ENCODE assay signal across 1 cellular context in the genomic region with DNA sequence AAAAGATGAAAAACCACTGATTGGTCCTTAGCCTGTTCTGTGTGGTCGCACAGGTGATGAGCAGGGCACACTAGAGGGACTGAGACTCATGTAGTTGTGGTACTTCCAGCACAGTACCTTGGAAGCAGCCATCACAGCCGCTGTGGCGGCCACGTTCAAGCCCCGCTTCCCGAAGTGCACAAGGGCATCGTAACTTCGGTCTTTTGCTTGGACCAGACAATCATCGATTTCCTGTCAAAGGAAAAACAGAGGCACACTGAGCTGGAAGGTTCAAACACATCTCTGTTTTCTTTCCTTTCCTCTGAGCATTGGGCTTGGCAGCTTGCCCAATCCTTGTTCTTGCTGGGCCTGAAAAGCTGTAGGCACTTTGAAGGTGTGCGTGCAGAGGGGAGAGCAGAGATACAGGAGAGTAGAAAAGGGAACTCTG.
TF ChIP-seq lines count a peak whose summit lies in the region.

No MANE protein-coding gene starts in this region.

TF ChIP-seq in HepG2, 621 proteins besides CTCF, POLR2A, EP300 and RAD21 (continued from another document and continues in another):
- TF ChIP-seq, protein P1, sequence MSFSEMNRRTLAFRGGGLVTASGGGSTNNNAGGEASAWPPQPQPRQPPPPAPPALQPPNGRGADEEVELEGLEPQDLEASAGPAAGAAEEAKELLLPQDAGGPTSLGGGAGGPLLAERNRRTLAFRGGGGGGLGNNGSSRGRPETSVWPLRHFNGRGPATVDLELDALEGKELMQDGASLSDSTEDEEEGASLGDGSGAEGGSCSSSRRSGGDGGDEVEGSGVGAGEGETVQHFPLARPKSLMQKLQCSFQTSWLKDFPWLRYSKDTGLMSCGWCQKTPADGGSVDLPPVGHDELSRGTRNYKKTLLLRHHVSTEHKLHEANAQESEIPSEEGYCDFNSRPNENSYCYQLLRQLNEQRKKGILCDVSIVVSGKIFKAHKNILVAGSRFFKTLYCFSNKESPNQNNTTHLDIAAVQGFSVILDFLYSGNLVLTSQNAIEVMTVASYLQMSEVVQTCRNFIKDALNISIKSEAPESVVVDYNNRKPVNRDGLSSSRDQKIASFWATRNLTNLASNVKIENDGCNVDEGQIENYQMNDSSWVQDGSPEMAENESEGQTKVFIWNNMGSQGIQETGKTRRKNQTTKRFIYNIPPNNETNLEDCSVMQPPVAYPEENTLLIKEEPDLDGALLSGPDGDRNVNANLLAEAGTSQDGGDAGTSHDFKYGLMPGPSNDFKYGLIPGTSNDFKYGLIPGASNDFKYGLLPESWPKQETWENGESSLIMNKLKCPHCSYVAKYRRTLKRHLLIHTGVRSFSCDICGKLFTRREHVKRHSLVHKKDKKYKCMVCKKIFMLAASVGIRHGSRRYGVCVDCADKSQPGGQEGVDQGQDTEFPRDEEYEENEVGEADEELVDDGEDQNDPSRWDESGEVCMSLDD (CRISPR knock-in tag; IDR thresholded peaks at IDR 0.05; ENCODE audit: borderline replicate concordance) = no peak
- TF ChIP-seq SP4 (CRISPR knock-in tag; IDR thresholded peaks at IDR 0.05) (no peak), PHF8 (CRISPR knock-in tag; IDR thresholded peaks at IDR 0.05) (no peak; the same call in 1 of the 2 replicates), DNMT3B (CRISPR knock-in tag; conservative IDR thresholded peaks at IDR 0.05) (no peak), HMG20B (CRISPR knock-in tag; conservative IDR thresholded peaks at IDR 0.05) (0 out of 2 replicates have a peak, but pooled peaks have one; percentile 15), ELF4 (CRISPR knock-in tag; IDR thresholded peaks at IDR 0.05; ENCODE audit: borderline replicate concordance) (no peak), ZNF160 (CRISPR knock-in tag; IDR thresholded peaks at IDR 0.05) (no peak), KMT2A (CRISPR knock-in tag; IDR thresholded peaks at IDR 0.05) (no peak), ONECUT2 (CRISPR knock-in tag; IDR thresholded peaks at IDR 0.05) (peak; percentile 98), NR2F6 (IDR thresholded peaks at IDR 0.05) (0 out of 2 replicates have a peak, but pooled peaks have one; percentile 42), NR2F6 (CRISPR knock-in tag; IDR thresholded peaks at IDR 0.05) (peak; percentile 61), TGIF2 (CRISPR knock-in tag; IDR thresholded peaks at IDR 0.05) (no peak), IRF2 (CRISPR knock-in tag; IDR thresholded peaks at IDR 0.05) (peak; percentile 83), ZNF333 (CRISPR knock-in tag; IDR thresholded peaks at IDR 0.05; ENCODE audit: borderline replicate concordance) (no peak), ZNF367 (CRISPR knock-in tag; IDR thresholded peaks at IDR 0.05; ENCODE audit: borderline replicate concordance) (no peak), SMAD1 (CRISPR knock-in tag; IDR thresholded peaks at IDR 0.05; ENCODE audit: borderline replicate concordance, low read depth) (no peak), ZBTB21 (CRISPR knock-in tag; IDR thresholded peaks at IDR 0.05) (no peak), JUNB (CRISPR knock-in tag; IDR thresholded peaks at IDR 0.05; ENCODE audit: borderline replicate concordance) (no peak), NR1H2 (CRISPR knock-in tag; IDR thresholded peaks at IDR 0.05; ENCODE audit: borderline replicate concordance, low read depth) (no peak), KLF16 (CRISPR knock-in tag; IDR thresholded peaks at IDR 0.05) (no peak; a peak in 1 of 4 replicates), ZNF251 (CRISPR knock-in tag; IDR thresholded peaks at IDR 0.05) (no peak), JARID2 (CRISPR knock-in tag; IDR thresholded peaks at IDR 0.05; ENCODE audit: insufficient replicate concordance) (no peak), ATM (IDR thresholded peaks at IDR 0.05; ENCODE audit: borderline replicate concordance) (no peak), FOXP1 (IDR thresholded peaks at IDR 0.05) (no peak), FOXP1 (CRISPR knock-in tag; IDR thresholded peaks at IDR 0.05) (peak; percentile 66), SNRNP70 (IDR thresholded peaks at IDR 0.05; ENCODE audit: low read depth, low read length) (no peak), RXRB (CRISPR knock-in tag; IDR thresholded peaks at IDR 0.05; ENCODE audit: borderline replicate concordance) (peak; percentile 60; the same call in 1 of the 2 replicates), MLLT10 (CRISPR knock-in tag; IDR thresholded peaks at IDR 0.05) (no peak), SOX5 (CRISPR knock-in tag; IDR thresholded peaks at IDR 0.05; ENCODE audit: borderline replicate concordance) (peak; percentile 86), ZNF572 (CRISPR knock-in tag; IDR thresholded peaks at IDR 0.05) (no peak), RNF2 (conservative IDR thresholded peaks at IDR 0.05; ENCODE audit: low read depth) (peak; percentile 55; the same call in 1 of the 2 replicates)
- TF ChIP-seq, protein P2, sequence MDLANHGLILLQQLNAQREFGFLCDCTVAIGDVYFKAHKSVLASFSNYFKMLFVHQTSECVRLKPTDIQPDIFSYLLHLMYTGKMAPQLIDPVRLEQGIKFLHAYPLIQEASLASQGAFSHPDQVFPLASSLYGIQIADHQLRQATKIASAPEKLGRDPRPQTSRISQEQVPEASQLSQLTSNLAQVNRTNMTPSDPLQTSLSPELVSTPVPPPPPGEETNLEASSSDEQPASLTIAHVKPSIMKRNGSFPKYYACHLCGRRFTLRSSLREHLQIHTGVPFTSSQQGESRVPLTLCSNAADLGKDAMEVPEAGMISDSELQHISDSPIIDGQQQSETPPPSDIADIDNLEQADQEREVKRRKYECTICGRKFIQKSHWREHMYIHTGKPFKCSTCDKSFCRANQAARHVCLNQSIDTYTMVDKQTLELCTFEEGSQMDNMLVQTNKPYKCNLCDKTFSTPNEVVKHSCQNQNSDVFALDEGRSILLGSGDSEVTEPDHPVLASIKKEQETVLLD (CRISPR knock-in tag; IDR thresholded peaks at IDR 0.05; ENCODE audit: low read depth) = no peak
- TF ChIP-seq, protein P3, sequence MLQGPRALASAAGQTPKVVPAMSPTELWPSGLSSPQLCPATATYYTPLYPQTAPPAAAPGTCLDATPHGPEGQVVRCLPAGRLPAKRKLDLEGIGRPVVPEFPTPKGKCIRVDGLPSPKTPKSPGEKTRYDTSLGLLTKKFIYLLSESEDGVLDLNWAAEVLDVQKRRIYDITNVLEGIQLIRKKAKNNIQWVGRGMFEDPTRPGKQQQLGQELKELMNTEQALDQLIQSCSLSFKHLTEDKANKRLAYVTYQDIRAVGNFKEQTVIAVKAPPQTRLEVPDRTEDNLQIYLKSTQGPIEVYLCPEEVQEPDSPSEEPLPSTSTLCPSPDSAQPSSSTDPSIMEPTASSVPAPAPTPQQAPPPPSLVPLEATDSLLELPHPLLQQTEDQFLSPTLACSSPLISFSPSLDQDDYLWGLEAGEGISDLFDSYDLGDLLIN (CRISPR knock-in tag; IDR thresholded peaks at IDR 0.05; ENCODE audit: borderline replicate concordance) = no peak
- TF ChIP-seq, protein P4, sequence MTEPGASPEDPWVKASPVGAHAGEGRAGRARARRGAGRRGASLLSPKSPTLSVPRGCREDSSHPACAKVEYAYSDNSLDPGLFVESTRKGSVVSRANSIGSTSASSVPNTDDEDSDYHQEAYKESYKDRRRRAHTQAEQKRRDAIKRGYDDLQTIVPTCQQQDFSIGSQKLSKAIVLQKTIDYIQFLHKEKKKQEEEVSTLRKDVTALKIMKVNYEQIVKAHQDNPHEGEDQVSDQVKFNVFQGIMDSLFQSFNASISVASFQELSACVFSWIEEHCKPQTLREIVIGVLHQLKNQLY (CRISPR knock-in tag; IDR thresholded peaks at IDR 0.05) = no peak
- TF ChIP-seq, protein P5, sequence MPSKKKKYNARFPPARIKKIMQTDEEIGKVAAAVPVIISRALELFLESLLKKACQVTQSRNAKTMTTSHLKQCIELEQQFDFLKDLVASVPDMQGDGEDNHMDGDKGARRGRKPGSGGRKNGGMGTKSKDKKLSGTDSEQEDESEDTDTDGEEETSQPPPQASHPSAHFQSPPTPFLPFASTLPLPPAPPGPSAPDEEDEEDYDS (CRISPR knock-in tag; IDR thresholded peaks at IDR 0.05) = 0 out of 2 replicates have a peak, but pooled peaks have one; percentile 56
- TF ChIP-seq, protein P6, sequence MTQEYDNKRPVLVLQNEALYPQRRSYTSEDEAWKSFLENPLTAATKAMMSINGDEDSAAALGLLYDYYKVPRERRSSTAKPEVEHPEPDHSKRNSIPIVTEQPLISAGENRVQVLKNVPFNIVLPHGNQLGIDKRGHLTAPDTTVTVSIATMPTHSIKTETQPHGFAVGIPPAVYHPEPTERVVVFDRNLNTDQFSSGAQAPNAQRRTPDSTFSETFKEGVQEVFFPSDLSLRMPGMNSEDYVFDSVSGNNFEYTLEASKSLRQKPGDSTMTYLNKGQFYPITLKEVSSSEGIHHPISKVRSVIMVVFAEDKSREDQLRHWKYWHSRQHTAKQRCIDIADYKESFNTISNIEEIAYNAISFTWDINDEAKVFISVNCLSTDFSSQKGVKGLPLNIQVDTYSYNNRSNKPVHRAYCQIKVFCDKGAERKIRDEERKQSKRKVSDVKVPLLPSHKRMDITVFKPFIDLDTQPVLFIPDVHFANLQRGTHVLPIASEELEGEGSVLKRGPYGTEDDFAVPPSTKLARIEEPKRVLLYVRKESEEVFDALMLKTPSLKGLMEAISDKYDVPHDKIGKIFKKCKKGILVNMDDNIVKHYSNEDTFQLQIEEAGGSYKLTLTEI (CRISPR knock-in tag; conservative IDR thresholded peaks at IDR 0.05) = no peak
- TF ChIP-seq, protein P7, sequence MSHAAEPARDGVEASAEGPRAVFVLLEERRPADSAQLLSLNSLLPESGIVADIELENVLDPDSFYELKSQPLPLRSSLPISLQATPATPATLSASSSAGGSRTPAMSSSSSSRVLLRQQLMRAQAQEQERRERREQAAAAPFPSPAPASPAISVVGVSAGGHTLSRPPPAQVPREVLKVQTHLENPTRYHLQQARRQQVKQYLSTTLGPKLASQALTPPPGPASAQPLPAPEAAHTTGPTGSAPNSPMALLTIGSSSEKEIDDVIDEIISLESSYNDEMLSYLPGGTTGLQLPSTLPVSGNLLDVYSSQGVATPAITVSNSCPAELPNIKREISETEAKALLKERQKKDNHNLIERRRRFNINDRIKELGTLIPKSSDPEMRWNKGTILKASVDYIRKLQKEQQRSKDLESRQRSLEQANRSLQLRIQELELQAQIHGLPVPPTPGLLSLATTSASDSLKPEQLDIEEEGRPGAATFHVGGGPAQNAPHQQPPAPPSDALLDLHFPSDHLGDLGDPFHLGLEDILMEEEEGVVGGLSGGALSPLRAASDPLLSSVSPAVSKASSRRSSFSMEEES (CRISPR knock-in tag; IDR thresholded peaks at IDR 0.05) = no peak
- TF ChIP-seq, protein P8, sequence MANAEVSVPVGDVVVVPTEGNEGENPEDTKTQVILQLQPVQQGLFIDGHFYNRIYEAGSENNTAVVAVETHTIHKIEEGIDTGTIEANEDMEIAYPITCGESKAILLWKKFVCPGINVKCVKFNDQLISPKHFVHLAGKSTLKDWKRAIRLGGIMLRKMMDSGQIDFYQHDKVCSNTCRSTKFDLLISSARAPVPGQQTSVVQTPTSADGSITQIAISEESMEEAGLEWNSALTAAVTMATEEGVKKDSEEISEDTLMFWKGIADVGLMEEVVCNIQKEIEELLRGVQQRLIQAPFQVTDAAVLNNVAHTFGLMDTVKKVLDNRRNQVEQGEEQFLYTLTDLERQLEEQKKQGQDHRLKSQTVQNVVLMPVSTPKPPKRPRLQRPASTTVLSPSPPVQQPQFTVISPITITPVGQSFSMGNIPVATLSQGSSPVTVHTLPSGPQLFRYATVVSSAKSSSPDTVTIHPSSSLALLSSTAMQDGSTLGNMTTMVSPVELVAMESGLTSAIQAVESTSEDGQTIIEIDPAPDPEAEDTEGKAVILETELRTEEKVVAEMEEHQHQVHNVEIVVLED (CRISPR knock-in tag; IDR thresholded peaks at IDR 0.05; ENCODE audit: borderline replicate concordance) = peak; percentile 63; the same call in 1 of the 2 replicates
- TF ChIP-seq, protein P9, sequence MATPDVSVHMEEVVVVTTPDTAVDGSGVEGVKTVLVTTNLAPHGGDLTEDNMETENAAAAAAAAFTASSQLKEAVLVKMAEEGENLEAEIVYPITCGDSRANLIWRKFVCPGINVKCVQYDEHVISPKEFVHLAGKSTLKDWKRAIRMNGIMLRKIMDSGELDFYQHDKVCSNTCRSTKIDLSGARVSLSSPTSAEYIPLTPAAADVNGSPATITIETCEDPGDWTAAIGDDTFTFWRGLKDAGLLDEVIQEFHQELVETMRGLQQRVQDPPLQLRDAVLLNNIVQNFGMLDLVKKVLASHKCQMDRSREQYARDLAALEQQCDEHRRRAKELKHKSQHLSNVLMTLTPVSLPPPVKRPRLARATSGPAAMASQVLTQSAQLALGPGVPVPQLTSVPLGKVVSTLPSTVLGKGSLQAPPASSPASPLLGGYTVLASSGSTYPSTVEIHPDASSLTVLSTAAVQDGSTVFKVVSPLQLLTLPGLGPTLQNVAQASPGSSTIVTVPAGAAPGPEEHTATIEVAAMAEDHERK (CRISPR knock-in tag; IDR thresholded peaks at IDR 0.05; ENCODE audit: low read depth) = no peak
- TF ChIP-seq, protein P10, sequence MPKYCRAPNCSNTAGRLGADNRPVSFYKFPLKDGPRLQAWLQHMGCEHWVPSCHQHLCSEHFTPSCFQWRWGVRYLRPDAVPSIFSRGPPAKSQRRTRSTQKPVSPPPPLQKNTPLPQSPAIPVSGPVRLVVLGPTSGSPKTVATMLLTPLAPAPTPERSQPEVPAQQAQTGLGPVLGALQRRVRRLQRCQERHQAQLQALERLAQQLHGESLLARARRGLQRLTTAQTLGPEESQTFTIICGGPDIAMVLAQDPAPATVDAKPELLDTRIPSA (CRISPR knock-in tag; IDR thresholded peaks at IDR 0.05; ENCODE audit: borderline replicate concordance) = no peak
- TF ChIP-seq, protein P11, sequence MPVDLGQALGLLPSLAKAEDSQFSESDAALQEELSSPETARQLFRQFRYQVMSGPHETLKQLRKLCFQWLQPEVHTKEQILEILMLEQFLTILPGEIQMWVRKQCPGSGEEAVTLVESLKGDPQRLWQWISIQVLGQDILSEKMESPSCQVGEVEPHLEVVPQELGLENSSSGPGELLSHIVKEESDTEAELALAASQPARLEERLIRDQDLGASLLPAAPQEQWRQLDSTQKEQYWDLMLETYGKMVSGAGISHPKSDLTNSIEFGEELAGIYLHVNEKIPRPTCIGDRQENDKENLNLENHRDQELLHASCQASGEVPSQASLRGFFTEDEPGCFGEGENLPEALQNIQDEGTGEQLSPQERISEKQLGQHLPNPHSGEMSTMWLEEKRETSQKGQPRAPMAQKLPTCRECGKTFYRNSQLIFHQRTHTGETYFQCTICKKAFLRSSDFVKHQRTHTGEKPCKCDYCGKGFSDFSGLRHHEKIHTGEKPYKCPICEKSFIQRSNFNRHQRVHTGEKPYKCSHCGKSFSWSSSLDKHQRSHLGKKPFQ (CRISPR knock-in tag; IDR thresholded peaks at IDR 0.05; ENCODE audit: insufficient replicate concordance) = no peak
